Comparison of ENCODE assay signal across 11 cellular contexts in genomic region chr7:129110575-129111376, GRCh38. TPM values are rescaled to one million over a fixed set of nuclear protein-coding genes. Genes with fewer than 3 reads are reported as not detected.
DNase-seq lines count a peak whose midpoint lies in the region; ATAC-seq and TF ChIP-seq lines count a peak whose summit lies in the region.
"Had no signal": no experiment of that assay in that cellular context is flagged by ENCODE, and none has a peak within 500 bp of the region (broad histone marks: within the 10 kb centered on the region; RNA-seq: fewer than 3 reads in every experiment).

No MANE protein-coding gene starts in this region.

- H3K27ac ChIP-seq in HCT116 (ENCODE audit: low read depth, low read length) (peak overlapping the region; percentile 4; the same call in 1 of the 2 replicates), endodermal cell (ENCODE audit: low read depth, low read length) (peak overlapping the region; percentile 41), dorsolateral prefrontal cortex (peak overlapping the region in 5 of 59 donors; percentile 5 to 55 (median 28))
- H3K27ac ChIP-seq: upper lobe of left lung had no signal

- TF ChIP-seq CTCF in HCT116 (IDR thresholded peaks at IDR 0.05 in 2 of 3, conservative IDR thresholded peaks at IDR 0.05 in 1 of 3; ENCODE audit: borderline replicate concordance in 1 of 3, insufficient read depth in 1 of 3, low read depth in 2 of 3, low read length in 2 of 3): 0 out of 6 replicates have a peak, but pooled peaks of 1 of the 3 experiments have one; percentile 9
- TF ChIP-seq CTCF in endodermal cell (conservative IDR thresholded peaks at IDR 0.05): no peak
- no peak for TF ChIP-seq CTCF in neural crest cell (conservative IDR thresholded peaks at IDR 0.05)
- no peak for TF ChIP-seq CTCF in dorsolateral prefrontal cortex (IDR thresholded peaks at IDR 0.05 in 54 of 56, conservative IDR thresholded peaks at IDR 0.05 in 2 of 56; ENCODE audit: low read depth in 1 of 56, partially characterized antibody in 56 of 56)

- no peaks in the 10 kb centered on the region for H3K9me3 ChIP-seq in HCT116 (ENCODE audit: control insufficient read depth in 1 of 2, insufficient read depth in 1 of 2, low read depth in 1 of 2, low read length in 2 of 2)
- H3K9me3 ChIP-seq in endodermal cell (ENCODE audit: control insufficient read depth, low read length): no peaks in the 10 kb centered on the region

- H3K27ac Mint-ChIP-seq in endodermal cell (peak overlapping the region; percentile 93), neural crest cell (ENCODE audit: unreplicated experiment) (peak overlapping the region; percentile 80)

- DNase-seq in HCT116 (ENCODE audit: low read depth, low spot score) (no peak), NCI-H510A (lab: John Stamatoyannopoulos, UW) (peak; percentile 14), endodermal cell (peak; percentile 89), neural crest cell (ENCODE audit: low read depth, low spot score) (no peak), NCI-H748 (lab: John Stamatoyannopoulos, UW; ENCODE audit: unreplicated experiment) (no peak), dorsolateral prefrontal cortex (no peak)
- DNase-seq in stimulated activated CD4-positive, alpha-beta T cell treated with anti-CD3 and anti-CD28 coated beads, Interleukin-4, amount 100 ng/mL, for 1 hour: no peak
- DNase-seq: SHP77 treated with DMSO at 0.1 percent for 48 hours, upper lobe of left lung had no signal

- no peaks in the 10 kb centered on the region for H3K27me3 ChIP-seq in HCT116 (ENCODE audit: insufficient read depth, low read length)
- no peaks in the 10 kb centered on the region for H3K27me3 ChIP-seq in endodermal cell (ENCODE audit: control insufficient read depth, insufficient read depth, low read length, poor library complexity, severe bottlenecking)
- H3K27me3 ChIP-seq in dorsolateral prefrontal cortex: no peaks in the 10 kb centered on the region
- H3K27me3 ChIP-seq: upper lobe of left lung had no signal

- POLR2A ChIA-PET in HCT116 (lab: Charles Lee): no interaction called here

- no peaks in the 10 kb centered on the region for H3K9me2 ChIP-seq in HCT116 (ENCODE audit: insufficient read depth)

- no peak for TF ChIP-seq RAD21 in HCT116 (IDR thresholded peaks at IDR 0.05; ENCODE audit: low read depth)

- H2AFZ ChIP-seq in HCT116 (ENCODE audit: low read depth, low read length, poor library complexity, severe bottlenecking): peak overlapping the region; percentile 86

- CTCF ChIA-PET in HCT116 (lab: Charles Lee): interaction anchor here (2.0 kb wide), 1 partner anchor 19 kb away, joined by 8 read pairs; no protein-coding TSS in a partner anchor

- intact Hi-C loops in HCT116 (cut with micrococcal nuclease): no loop called here
- intact Hi-C loops in dorsolateral prefrontal cortex (cut with DNase I): no loop called here

- no peak overlapping the region for H3K9ac ChIP-seq in HCT116 (ENCODE audit: low read length)
- H3K9ac ChIP-seq in endodermal cell (ENCODE audit: extremely low read depth, low read length, poor library complexity, severe bottlenecking): no peak overlapping the region

- RAD21 ChIA-PET in HCT116 (lab: Charles Lee; ENCODE audit: low non-redundant PET in 1 of 2, low total read pairs in 2 of 2, uncharacterized antibody in 2 of 2, unreplicated experiment in 2 of 2): no interaction called here

- H3K36me3 Mint-ChIP-seq in endodermal cell (ENCODE audit: low read depth) (no peaks in the 10 kb centered on the region), neural crest cell (ENCODE audit: low read depth) (no peaks in the 10 kb centered on the region)
- H3K36me3 Mint-ChIP-seq: natural killer cell treated with Interleukin-12 subunit alpha and Interleukin-12 subunit beta and Interleukin-15 and Interleukin-18, amount 100 ng/mL, for 72 hours had no signal

- H3K9me3 Mint-ChIP-seq in endodermal cell (peaks cover 6% of the 10 kb centered on the region), neural crest cell (peaks cover 2% of the 10 kb centered on the region)
- H3K9me3 Mint-ChIP-seq: natural killer cell treated with Interleukin-12 subunit alpha and Interleukin-12 subunit beta and Interleukin-15 and Interleukin-18, amount 100 ng/mL, for 72 hours had no signal

- ATAC-seq in HCT116 (peak; percentile 91), HG03460 (IDR thresholded peaks at IDR 0.05; ENCODE audit: unreplicated experiment) (no peak)

- H3K4me3 Mint-ChIP-seq in endodermal cell (no peak overlapping the region), neural crest cell (no peak overlapping the region)
- H3K4me3 Mint-ChIP-seq: natural killer cell treated with Interleukin-12 subunit alpha and Interleukin-12 subunit beta and Interleukin-15 and Interleukin-18, amount 100 ng/mL, for 72 hours had no signal

- H3K4me3 ChIP-seq in HCT116 (replicated peaks in 1 of 2; ENCODE audit: low read depth in 1 of 2, low read length in 2 of 2): no peak overlapping the region
- no peak overlapping the region for H3K4me3 ChIP-seq in endodermal cell (ENCODE audit: low read length)
- H3K4me3 ChIP-seq in dorsolateral prefrontal cortex: no peak overlapping the region
- H3K4me3 ChIP-seq: upper lobe of left lung had no signal

- H3K4me1 ChIP-seq in HCT116 (ENCODE audit: control insufficient read depth in 1 of 2, insufficient read depth in 2 of 2, low read length in 2 of 2): peaks cover 5 to 11% of the 10 kb centered on the region in 2 experiments; a peak in 3 of 4 replicates
- H3K4me1 ChIP-seq in endodermal cell (ENCODE audit: control insufficient read depth, insufficient read depth, low read length): peaks cover 2% of the 10 kb centered on the region
- H3K4me1 ChIP-seq: upper lobe of left lung had no signal

- no peaks in the 10 kb centered on the region for H3K36me3 ChIP-seq in HCT116 (ENCODE audit: control insufficient read depth in 1 of 2, insufficient read depth in 2 of 2, low read length in 2 of 2)
- H3K36me3 ChIP-seq in endodermal cell (ENCODE audit: control insufficient read depth, insufficient read depth, low read length): no peaks in the 10 kb centered on the region
- H3K36me3 ChIP-seq: upper lobe of left lung had no signal

- no peak for TF ChIP-seq POLR2A in HCT116 (IDR thresholded peaks at IDR 0.05; ENCODE audit: borderline replicate concordance, extremely low read depth, insufficient read depth, insufficient read length)

- peaks cover 2% of the 10 kb centered on the region for H3K27me3 Mint-ChIP-seq in endodermal cell (ENCODE audit: insufficient read depth)
- no peaks in the 10 kb centered on the region for H3K27me3 Mint-ChIP-seq in neural crest cell (ENCODE audit: low read depth)

- no peaks in the 10 kb centered on the region for H3K79me2 ChIP-seq in HCT116 (ENCODE audit: insufficient read depth, low read length)

- H4K20me1 ChIP-seq in HCT116 (ENCODE audit: insufficient read depth): no peaks in the 10 kb centered on the region

- BruUV-seq in HCT116 (replicated peaks; lab: Mats Ljungman, UMichigan): no TSS peak

- peaks cover 12% of the 10 kb centered on the region for H3K4me1 Mint-ChIP-seq in endodermal cell
- peaks cover 10% of the 10 kb centered on the region for H3K4me1 Mint-ChIP-seq in neural crest cell

- peak overlapping the region; percentile 36 for H3K4me2 ChIP-seq in HCT116 (ENCODE audit: low read length)

TF ChIP-seq in HCT116, 20 proteins besides CTCF, POLR2A, EP300 and RAD21:
- TF ChIP-seq SRF (IDR thresholded peaks at IDR 0.05; ENCODE audit: low read depth) (no peak), ZFX (IDR thresholded peaks at IDR 0.05) (peak; percentile 2; the same call in 1 of the 2 replicates)

RNA-seq across cellular contexts. Expression of gene TSPAN33, which starts 33.7 kb away (rescaled TPM):
- 22.2 TPM for total RNA-seq in HCT116 (2021; ENCODE audit: unreplicated experiment)
- 23.1 and 25.2 TPM in 2 replicates for polyA plus RNA-seq in HCT116 (2012)
- 10 to 100 TPM; 33.2 to 35.6 TPM for total RNA-seq in endodermal cell
- 23.2 TPM for polyA plus RNA-seq in endodermal cell (2013, experiment 1 of 2)
- polyA plus RNA-seq in endodermal cell (2013, experiment 2 of 2): 23.9 TPM
- 15.9 and 16.7 TPM in 2 replicates for total RNA-seq in neural crest cell
- 10 to 100 TPM; 16.4 to 44.4 (median 27.1) TPM for total RNA-seq in dorsolateral prefrontal cortex

RNA-seq across cellular contexts. Expression of gene TNPO3, which starts 55.9 kb away (rescaled TPM):
- total RNA-seq in HCT116 (2021; ENCODE audit: unreplicated experiment) (58.5 TPM), endodermal cell (10 to 100 TPM; 68.0 to 73.1 TPM), neural crest cell (67.5 and 68.7 TPM in 2 replicates), dorsolateral prefrontal cortex (10 to 100 TPM; 26.7 to 48.8 (median 38.5) TPM)
- polyA plus RNA-seq in HCT116 (2012): 34.6 and 39.2 TPM in 2 replicates
- polyA plus RNA-seq in endodermal cell (2013, experiment 1 of 2): 60.2 TPM
- polyA plus RNA-seq in endodermal cell (2013, experiment 2 of 2): 55.3 TPM

Comparison
In these comparisons a context has a peak if more than half of its experiments do, and no peak if none do; other contexts are left out.
1. DNase-seq: peak in NCI-H510A (single experiment) and endodermal cell (single experiment); none in HCT116 (single experiment), neural crest cell (single experiment), NCI-H748 (single experiment), dorsolateral prefrontal cortex (0 of 10) and stimulated activated CD4-positive, alpha-beta T cell treated with anti-CD3 and anti-CD28 coated beads, Interleukin-4, amount 100 ng/mL, for 1 hour (single experiment).